In the genomic region with DNA sequence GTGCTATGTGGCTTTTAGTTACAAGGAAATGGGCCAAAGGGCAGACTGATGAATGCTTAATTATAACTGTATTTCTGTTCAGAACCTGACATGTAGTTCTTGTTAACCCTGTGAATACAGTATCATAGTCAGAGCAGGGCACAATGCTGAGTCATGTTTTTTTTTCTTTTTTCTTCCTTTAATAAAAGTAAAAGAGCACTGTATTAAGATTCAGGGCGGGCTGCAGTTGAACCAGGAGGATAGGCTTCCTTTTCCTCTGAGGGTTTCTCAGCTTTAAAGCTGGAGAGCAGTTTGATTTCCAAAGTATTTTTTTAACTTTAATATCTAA, we compare ENCODE assay signal across 18 cellular contexts. TPM values are rescaled to one million over a fixed set of nuclear protein-coding genes. Genes with fewer than 3 reads are reported as not detected.
"Had no signal": no experiment of that assay in that cellular context is flagged by ENCODE, and none has a peak within 500 bp of the region (broad histone marks: within the 10 kb centered on the region; RNA-seq: fewer than 3 reads in every experiment).

No MANE protein-coding gene starts in this region.

- H3K9me3 Mint-ChIP-seq: activated CD4-positive, alpha-beta T cell treated with anti-CD3 and anti-CD28 coated beads, Interleukin-2, amount 10 ng/mL, durations not matched to agents 7 days and 5 days; endodermal cell had no signal

- H3K36me3 ChIP-seq: cardiac muscle cell, neutrophil, upper lobe of left lung had no signal

- H3K36me3 Mint-ChIP-seq: activated naive CD8-positive, alpha-beta T cell treated with anti-CD3 and anti-CD28 coated beads, Interleukin-2, amount 10 ng/mL, durations not matched to agents 7 days and 5 days; naive B cell had no signal

- H3K4me1 Mint-ChIP-seq: activated CD4-positive, alpha-beta T cell treated with anti-CD3 and anti-CD28 coated beads, Interleukin-2, amount 10 ng/mL, durations not matched to agents 7 days and 5 days; activated naive CD8-positive, alpha-beta T cell treated with anti-CD3 and anti-CD28 coated beads, Interleukin-2, amount 10 ng/mL, durations not matched to agents 7 days and 5 days; endodermal cell; naive B cell had no signal

- DNase-seq: activated CD4-positive, alpha-beta T cell treated with anti-CD3 and anti-CD28 coated beads, Interleukin-2, amount 10 ng/mL, durations not matched to agents 7 days and 5 days; activated CD4-positive, CD25-positive, alpha-beta regulatory T cell; activated naive CD4-positive, alpha-beta T cell; activated naive CD8-positive, alpha-beta T cell treated with anti-CD3 and anti-CD28 coated beads, Interleukin-2, amount 10 ng/mL, durations not matched to agents 7 days and 5 days; aorta; dorsolateral prefrontal cortex; endodermal cell; erythroblast; naive B cell; stimulated activated CD4-positive, alpha-beta T cell treated with anti-CD3 and anti-CD28 coated beads, Interleukin-4, amount 100 ng/mL, for 4 hours; stimulated activated CD8-positive, alpha-beta memory T cell treated with anti-CD3 and anti-CD28 coated beads, Interleukin-4, amount 100 ng/mL, for 48 hours; stimulated activated naive CD8-positive, alpha-beta T cell treated with anti-CD3 and anti-CD28 coated beads, Interleukin-15, Interleukin-2, amounts not matched to agents 100 U/mL and 50 U/mL, for 24 hours; upper lobe of left lung had no signal

- H3K27ac Mint-ChIP-seq: activated CD4-positive, alpha-beta T cell treated with anti-CD3 and anti-CD28 coated beads, Interleukin-2, amount 10 ng/mL, durations not matched to agents 7 days and 5 days; activated naive CD8-positive, alpha-beta T cell treated with anti-CD3 and anti-CD28 coated beads, Interleukin-2, amount 10 ng/mL, durations not matched to agents 7 days and 5 days; naive B cell had no signal

- H3K4me3 Mint-ChIP-seq: activated CD4-positive, alpha-beta T cell treated with anti-CD3 and anti-CD28 coated beads, Interleukin-2, amount 10 ng/mL, durations not matched to agents 7 days and 5 days; activated naive CD8-positive, alpha-beta T cell treated with anti-CD3 and anti-CD28 coated beads, Interleukin-2, amount 10 ng/mL, durations not matched to agents 7 days and 5 days; endodermal cell; naive B cell had no signal

- H3K27me3 ChIP-seq: cardiac muscle cell, dorsolateral prefrontal cortex, neutrophil, upper lobe of left lung had no signal

- H3K27me3 Mint-ChIP-seq: activated CD4-positive, alpha-beta T cell treated with anti-CD3 and anti-CD28 coated beads, Interleukin-2, amount 10 ng/mL, durations not matched to agents 7 days and 5 days; activated naive CD8-positive, alpha-beta T cell treated with anti-CD3 and anti-CD28 coated beads, Interleukin-2, amount 10 ng/mL, durations not matched to agents 7 days and 5 days; naive B cell had no signal

- H3K27ac ChIP-seq: cardiac muscle cell, dorsolateral prefrontal cortex, neutrophil, skin epidermis, upper lobe of left lung had no signal

- H3K4me3 ChIP-seq: cardiac muscle cell, dorsolateral prefrontal cortex, lung, skin epidermis, upper lobe of left lung had no signal

- H3K4me1 ChIP-seq: upper lobe of left lung had no signal

- H3K9me3 ChIP-seq: neutrophil, upper lobe of left lung had no signal

- ATAC-seq: stimulated activated naive CD8-positive, alpha-beta T cell treated with anti-CD3 and anti-CD28 coated beads, Interleukin-15, Interleukin-2, amounts not matched to agents 100 U/mL and 50 U/mL, for 24 hours had no signal

RNA-seq across cellular contexts. Expression of gene CLDN8, which starts 8.7 kb away (rescaled TPM):
- total RNA-seq: activated CD4-positive, alpha-beta T cell treated with anti-CD3 and anti-CD28 coated beads, Interleukin-2, amount 10 ng/mL, durations not matched to agents 7 days and 5 days; activated naive CD8-positive, alpha-beta T cell treated with anti-CD3 and anti-CD28 coated beads, Interleukin-2, amount 10 ng/mL, durations not matched to agents 7 days and 5 days; aorta; cardiac muscle cell; dorsolateral prefrontal cortex; endodermal cell; posterior vena cava had no signal
- polyA plus RNA-seq: cardiac muscle cell had no signal

RNA-seq across cellular contexts. Expression of gene CLDN17, which starts 40.6 kb away (rescaled TPM):
- total RNA-seq: activated CD4-positive, alpha-beta T cell treated with anti-CD3 and anti-CD28 coated beads, Interleukin-2, amount 10 ng/mL, durations not matched to agents 7 days and 5 days; activated naive CD8-positive, alpha-beta T cell treated with anti-CD3 and anti-CD28 coated beads, Interleukin-2, amount 10 ng/mL, durations not matched to agents 7 days and 5 days; aorta; cardiac muscle cell; dorsolateral prefrontal cortex; endodermal cell; lung; posterior vena cava; upper lobe of left lung had no signal
- polyA plus RNA-seq: aorta, cardiac muscle cell, lung had no signal
